Comparison of ENCODE assay signal across 20 cellular contexts in the genomic region with DNA sequence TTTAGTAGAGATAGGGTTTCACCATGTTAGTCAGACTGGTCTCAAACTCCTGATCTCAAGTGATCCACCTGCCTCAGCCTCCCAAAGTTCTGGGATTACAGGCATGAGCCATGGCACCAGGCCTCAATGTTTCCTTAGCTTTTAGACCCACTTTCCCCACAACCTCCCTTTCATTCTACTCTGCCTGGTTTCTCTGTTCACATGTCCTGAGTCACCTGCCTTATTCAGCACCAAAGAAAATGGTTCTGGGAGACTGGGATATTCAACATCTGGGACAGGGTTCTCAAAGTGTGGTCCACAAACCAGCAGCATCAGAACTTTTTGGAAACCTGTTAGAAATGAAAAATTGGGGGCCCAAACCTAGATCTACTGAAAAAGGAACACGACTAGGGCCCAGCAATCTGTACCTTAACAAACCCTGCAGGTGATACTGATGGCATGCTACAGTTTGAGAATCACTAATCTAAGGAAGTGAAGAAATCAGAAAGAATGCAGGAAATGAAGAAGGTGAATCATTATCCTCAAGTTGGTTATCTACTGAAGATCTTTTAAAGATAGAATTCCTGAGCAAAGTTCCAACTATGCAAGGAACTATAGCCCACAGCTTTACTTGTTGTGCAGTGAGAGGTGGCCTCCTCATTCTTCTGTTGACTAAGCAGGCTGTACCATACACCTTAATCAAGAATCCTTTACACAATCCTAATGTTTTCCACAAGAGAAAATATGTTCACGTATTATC. TPM values are rescaled to one million over a fixed set of nuclear protein-coding genes. Genes with fewer than 3 reads are reported as not detected.
DNase-seq lines count a peak whose midpoint lies in the region; ATAC-seq and TF ChIP-seq lines count a peak whose summit lies in the region.
"Had no signal": no experiment of that assay in that cellular context is flagged by ENCODE, and none has a peak within 500 bp of the region (broad histone marks: within the 10 kb centered on the region; RNA-seq: fewer than 3 reads in every experiment).

No MANE protein-coding gene starts in this region.

- H2AFZ ChIP-seq in GM23338 = no peak overlapping the region

- TF ChIP-seq CTCF in GM23338 (conservative IDR thresholded peaks at IDR 0.05; ENCODE audit: low read depth in 2 of 2) (no peak), natural killer cell (IDR thresholded peaks at IDR 0.05) (no peak)

- intact Hi-C loops in natural killer cell (cut with micrococcal nuclease) = no loop called here

- H3K27me3 Mint-ChIP-seq in GM23338 (ENCODE audit: insufficient read depth, low read depth, poor library complexity) = peaks cover 2% of the 10 kb centered on the region
- H3K27me3 Mint-ChIP-seq in natural killer cell (ENCODE audit: low read depth in 2 of 2) = no peaks in the 10 kb centered on the region
- H3K27me3 Mint-ChIP-seq: activated naive CD8-positive, alpha-beta T cell; central memory CD8-positive, alpha-beta T cell; naive thymus-derived CD4-positive, alpha-beta T cell had no signal

- ATAC-seq in GM23338 = no peak
- no peak for ATAC-seq in natural killer cell
- ATAC-seq in GM21529 (IDR thresholded peaks at IDR 0.05; ENCODE audit: unreplicated experiment) = no peak
- no peak for ATAC-seq in HG02981 (IDR thresholded peaks at IDR 0.05; ENCODE audit: unreplicated experiment)
- ATAC-seq: left ventricle myocardium superior; naive thymus-derived CD4-positive, alpha-beta T cell had no signal

- H3K36me3 ChIP-seq in GM23338 (ENCODE audit: insufficient read depth) = peaks cover 50% of the 10 kb centered on the region

- H3K4me3 ChIP-seq in GM23338 = no peak overlapping the region
- H3K4me3 ChIP-seq: BLaER1 treated with 17β-estradiol and CSF1 and Interleukin-3, amounts not matched to agents 10 nM and 100 nM had no signal

- no peaks in the 10 kb centered on the region for H3K79me2 ChIP-seq in GM23338 (replicated peaks; ENCODE audit: insufficient read depth)

- H4K20me1 ChIP-seq in GM23338 (replicated peaks; ENCODE audit: insufficient read depth) = peaks cover 10% of the 10 kb centered on the region; the same call in 1 of the 2 replicates

- no peak overlapping the region for H3K27ac ChIP-seq in GM23338 (ENCODE audit: low read depth)
- H3K27ac ChIP-seq: BLaER1 treated with 17β-estradiol and CSF1 and Interleukin-3, amounts not matched to agents 10 nM and 100 nM had no signal

- H3K27me3 ChIP-seq in GM23338 (ENCODE audit: insufficient read depth) = no peaks in the 10 kb centered on the region
- H3K27me3 ChIP-seq: BLaER1 treated with 17β-estradiol and CSF1 and Interleukin-3, amounts not matched to agents 10 nM and 100 nM had no signal

- H3K4me1 Mint-ChIP-seq in GM23338 = no peaks in the 10 kb centered on the region
- no peaks in the 10 kb centered on the region for H3K4me1 Mint-ChIP-seq in natural killer cell
- H3K4me1 Mint-ChIP-seq: central memory CD8-positive, alpha-beta T cell had no signal

- peak; percentile 78 for DNase-seq in EH (ENCODE audit: low read depth)
- peak; percentile 31 for DNase-seq in LoVo (ENCODE audit: low spot score)
- peak; percentile 20 for DNase-seq in astrocyte of the hippocampus (ENCODE audit: low read depth, low spot score)
- peak; percentile 95 for DNase-seq in kidney tubule cell (ENCODE audit: low spot score)
- no peak for DNase-seq in GM23338 (ENCODE audit: low spot score)
- no peak for DNase-seq in natural killer cell
- DNase-seq: activated CD4-positive, CD25-positive, alpha-beta regulatory T cell treated with anti-CD3 and anti-CD28 coated beads, Interleukin-2, amount 50 U/mL, for 72 hours; hippocampal formation; KBM-7; left ventricle myocardium superior; naive thymus-derived CD4-positive, alpha-beta T cell; NCI-H1417 treated with DMSO at 0.1 percent for 48 hours; NCI-H2227 treated with DMSO at 0.1 percent for 48 hours; substantia nigra had no signal

- no peak overlapping the region for H3K4me2 ChIP-seq in GM23338
- H3K4me2 ChIP-seq: BLaER1 treated with 17β-estradiol and CSF1 and Interleukin-3, amounts not matched to agents 10 nM and 100 nM had no signal

- H3F3A ChIP-seq in GM23338 (replicated peaks; ENCODE audit: low read depth) = no peaks in the 10 kb centered on the region

- H3K9me3 Mint-ChIP-seq in GM23338 (no peaks in the 10 kb centered on the region), natural killer cell (no peaks in the 10 kb centered on the region)
- H3K9me3 Mint-ChIP-seq: central memory CD8-positive, alpha-beta T cell; naive thymus-derived CD4-positive, alpha-beta T cell; T-helper 1 cell treated with Interleukin-12 subunit alpha and Interleukin-12 subunit beta and Interleukin-4 antibody, amounts not matched to agents 30 μg/mL and 1 μg/mL, for 36 hours had no signal

- H3K4me3 Mint-ChIP-seq in GM23338 (no peak overlapping the region), natural killer cell (no peak overlapping the region)
- H3K4me3 Mint-ChIP-seq: activated naive CD8-positive, alpha-beta T cell; central memory CD8-positive, alpha-beta T cell; naive thymus-derived CD4-positive, alpha-beta T cell; T-helper 1 cell treated with Interleukin-12 subunit alpha and Interleukin-12 subunit beta and Interleukin-4 antibody, amounts not matched to agents 30 μg/mL and 1 μg/mL, for 36 hours had no signal

- H3K4me1 ChIP-seq in GM23338 (ENCODE audit: insufficient read depth) = no peaks in the 10 kb centered on the region

- peaks cover 33% of the 10 kb centered on the region for H3K36me3 Mint-ChIP-seq in GM23338 (ENCODE audit: low read depth)
- H3K36me3 Mint-ChIP-seq in natural killer cell = peaks cover 11% of the 10 kb centered on the region

- no peaks in the 10 kb centered on the region for H3K9me2 ChIP-seq in GM23338 (ENCODE audit: insufficient read depth)

- no peak overlapping the region for H3K27ac Mint-ChIP-seq in GM23338
- peak overlapping the region in 1 of 2 donors; percentile 17 for H3K27ac Mint-ChIP-seq in natural killer cell
- H3K27ac Mint-ChIP-seq: activated naive CD8-positive, alpha-beta T cell; naive thymus-derived CD4-positive, alpha-beta T cell; T-helper 1 cell treated with Interleukin-12 subunit alpha and Interleukin-12 subunit beta and Interleukin-4 antibody, amounts not matched to agents 30 μg/mL and 1 μg/mL, for 36 hours had no signal

TF ChIP-seq in GM23338, 12 proteins besides CTCF, POLR2A, EP300 and RAD21:
- TF ChIP-seq EZH2phosphoT487 (IDR thresholded peaks at IDR 0.05; ENCODE audit: unreplicated experiment) (no peak), STAT1 (IDR thresholded peaks at IDR 0.05; ENCODE audit: unreplicated experiment) (no peak), NANOG (IDR thresholded peaks at IDR 0.05; ENCODE audit: borderline replicate concordance) (no peak), EZH2 (IDR thresholded peaks at IDR 0.05; ENCODE audit: low read depth, unreplicated experiment) (no peak), ZNF331 (CRISPR knock-in tag; IDR thresholded peaks at IDR 0.05; ENCODE audit: low read depth) (no peak)
- TF ChIP-seq, protein P1, sequence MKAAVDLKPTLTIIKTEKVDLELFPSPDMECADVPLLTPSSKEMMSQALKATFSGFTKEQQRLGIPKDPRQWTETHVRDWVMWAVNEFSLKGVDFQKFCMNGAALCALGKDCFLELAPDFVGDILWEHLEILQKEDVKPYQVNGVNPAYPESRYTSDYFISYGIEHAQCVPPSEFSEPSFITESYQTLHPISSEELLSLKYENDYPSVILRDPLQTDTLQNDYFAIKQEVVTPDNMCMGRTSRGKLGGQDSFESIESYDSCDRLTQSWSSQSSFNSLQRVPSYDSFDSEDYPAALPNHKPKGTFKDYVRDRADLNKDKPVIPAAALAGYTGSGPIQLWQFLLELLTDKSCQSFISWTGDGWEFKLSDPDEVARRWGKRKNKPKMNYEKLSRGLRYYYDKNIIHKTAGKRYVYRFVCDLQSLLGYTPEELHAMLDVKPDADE (IDR thresholded peaks at IDR 0.05) = no peak

RNA-seq across cellular contexts. Expression of gene CTNNAL1, which starts 51.8 kb away (rescaled TPM):
- 63.0 and 94.3 TPM in 2 replicates for total RNA-seq in GM23338 (2014; rRNA removed; shearing (Covaris generic))
- 206 and 211 TPM in 2 replicates for polyA plus RNA-seq in GM23338 (2016; fragmentation: Nextera tagmentation; extraction: Ambion mirVana)
- total RNA-seq in natural killer cell = 1 to 10 TPM; 2.6 to 7.6 (median 2.7) TPM

RNA-seq across cellular contexts. Expression of gene TMEM245, which starts 54.6 kb away (rescaled TPM):
- 61.3 and 64.1 TPM in 2 replicates for total RNA-seq in GM23338 (2014; rRNA removed; shearing (Covaris generic))
- 14.8 and 17.3 TPM in 2 replicates for polyA plus RNA-seq in GM23338 (2016; fragmentation: Nextera tagmentation; extraction: Ambion mirVana)
- 10 to 100 TPM; 14.5 to 22.5 (median 21.8) TPM for total RNA-seq in natural killer cell

Comparison
In these comparisons a context has a peak if more than half of its experiments do, and no peak if none do; other contexts are left out.
1. DNase-seq: peak in EH (single experiment), LoVo (single experiment), astrocyte of the hippocampus (single experiment) and kidney tubule cell (single experiment); none in GM23338 (single experiment) and natural killer cell (single experiment).